Comparison of ENCODE assay signal across 1 cellular context in the genomic region with DNA sequence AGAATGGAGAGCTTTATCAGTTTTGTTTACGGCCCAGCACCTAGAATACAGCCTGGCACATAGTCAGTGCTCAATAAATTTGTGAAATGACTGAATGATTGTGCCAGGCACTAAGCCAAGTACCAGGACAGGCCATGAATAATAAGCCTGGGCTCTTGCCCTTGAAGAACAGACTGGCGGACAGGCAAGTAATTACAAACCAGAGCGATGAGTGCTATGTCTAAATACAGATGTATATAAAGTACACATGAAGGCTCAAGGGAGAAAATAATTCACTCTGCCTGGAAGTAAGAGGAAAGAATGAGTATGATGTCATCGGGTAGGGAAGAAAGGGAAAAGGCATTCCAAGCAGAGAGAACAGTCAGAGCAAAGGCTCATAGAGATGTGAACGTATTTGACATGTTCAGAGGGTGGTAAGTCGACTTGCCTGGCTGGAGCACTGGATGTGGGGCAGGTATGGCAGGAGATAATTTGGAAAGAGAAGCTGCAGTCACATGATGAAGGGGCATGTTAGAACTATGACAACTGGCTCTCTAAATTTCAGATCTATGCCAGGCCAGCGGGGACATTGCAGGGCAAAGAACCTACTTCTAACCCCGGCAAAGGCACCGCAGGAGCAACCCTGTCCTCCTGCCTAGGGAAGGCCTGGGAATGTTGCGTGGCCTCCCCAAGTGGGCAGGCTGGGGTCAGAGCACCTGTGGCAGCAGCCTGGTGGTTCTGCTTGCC.
TF ChIP-seq lines count a peak whose summit lies in the region.

No MANE protein-coding gene starts in this region.

TF ChIP-seq in HEK293, 187 proteins besides CTCF, POLR2A, EP300 and RAD21 (continued from another document):
- TF ChIP-seq, protein P1, sequence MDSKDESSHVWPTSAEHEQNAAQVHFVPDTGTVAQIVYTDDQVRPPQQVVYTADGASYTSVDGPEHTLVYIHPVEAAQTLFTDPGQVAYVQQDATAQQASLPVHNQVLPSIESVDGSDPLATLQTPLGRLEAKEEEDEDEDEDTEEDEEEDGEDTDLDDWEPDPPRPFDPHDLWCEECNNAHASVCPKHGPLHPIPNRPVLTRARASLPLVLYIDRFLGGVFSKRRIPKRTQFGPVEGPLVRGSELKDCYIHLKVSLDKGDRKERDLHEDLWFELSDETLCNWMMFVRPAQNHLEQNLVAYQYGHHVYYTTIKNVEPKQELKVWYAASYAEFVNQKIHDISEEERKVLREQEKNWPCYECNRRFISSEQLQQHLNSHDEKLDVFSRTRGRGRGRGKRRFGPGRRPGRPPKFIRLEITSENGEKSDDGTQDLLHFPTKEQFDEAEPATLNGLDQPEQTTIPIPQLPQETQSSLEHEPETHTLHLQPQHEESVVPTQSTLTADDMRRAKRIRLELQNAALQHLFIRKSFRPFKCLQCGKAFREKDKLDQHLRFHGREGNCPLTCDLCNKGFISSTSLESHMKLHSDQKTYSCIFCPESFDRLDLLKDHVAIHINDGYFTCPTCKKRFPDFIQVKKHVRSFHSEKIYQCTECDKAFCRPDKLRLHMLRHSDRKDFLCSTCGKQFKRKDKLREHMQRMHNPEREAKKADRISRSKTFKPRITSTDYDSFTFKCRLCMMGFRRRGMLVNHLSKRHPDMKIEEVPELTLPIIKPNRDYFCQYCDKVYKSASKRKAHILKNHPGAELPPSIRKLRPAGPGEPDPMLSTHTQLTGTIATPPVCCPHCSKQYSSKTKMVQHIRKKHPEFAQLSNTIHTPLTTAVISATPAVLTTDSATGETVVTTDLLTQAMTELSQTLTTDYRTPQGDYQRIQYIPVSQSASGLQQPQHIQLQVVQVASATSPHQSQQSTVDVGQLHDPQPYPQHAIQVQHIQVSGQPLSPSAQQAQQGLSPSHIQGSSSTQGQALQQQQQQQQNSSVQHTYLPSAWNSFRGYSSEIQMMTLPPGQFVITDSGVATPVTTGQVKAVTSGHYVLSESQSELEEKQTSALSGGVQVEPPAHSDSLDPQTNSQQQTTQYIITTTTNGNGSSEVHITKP (tag by site-specific recombination; IDR thresholded peaks at IDR 0.05) = 0 out of 2 replicates have a peak, but pooled peaks have one; percentile 8
- no peak for TF ChIP-seq KLF10 (tag by site-specific recombination; IDR thresholded peaks at IDR 0.05)
- TF ChIP-seq ZBTB17 (tag by site-specific recombination; IDR thresholded peaks at IDR 0.05) = peak; percentile 53; the same call in 1 of the 2 replicates
- no peak for TF ChIP-seq ZNF530 (tag by site-specific recombination; IDR thresholded peaks at IDR 0.05; ENCODE audit: low read depth)
- TF ChIP-seq, protein P2, sequence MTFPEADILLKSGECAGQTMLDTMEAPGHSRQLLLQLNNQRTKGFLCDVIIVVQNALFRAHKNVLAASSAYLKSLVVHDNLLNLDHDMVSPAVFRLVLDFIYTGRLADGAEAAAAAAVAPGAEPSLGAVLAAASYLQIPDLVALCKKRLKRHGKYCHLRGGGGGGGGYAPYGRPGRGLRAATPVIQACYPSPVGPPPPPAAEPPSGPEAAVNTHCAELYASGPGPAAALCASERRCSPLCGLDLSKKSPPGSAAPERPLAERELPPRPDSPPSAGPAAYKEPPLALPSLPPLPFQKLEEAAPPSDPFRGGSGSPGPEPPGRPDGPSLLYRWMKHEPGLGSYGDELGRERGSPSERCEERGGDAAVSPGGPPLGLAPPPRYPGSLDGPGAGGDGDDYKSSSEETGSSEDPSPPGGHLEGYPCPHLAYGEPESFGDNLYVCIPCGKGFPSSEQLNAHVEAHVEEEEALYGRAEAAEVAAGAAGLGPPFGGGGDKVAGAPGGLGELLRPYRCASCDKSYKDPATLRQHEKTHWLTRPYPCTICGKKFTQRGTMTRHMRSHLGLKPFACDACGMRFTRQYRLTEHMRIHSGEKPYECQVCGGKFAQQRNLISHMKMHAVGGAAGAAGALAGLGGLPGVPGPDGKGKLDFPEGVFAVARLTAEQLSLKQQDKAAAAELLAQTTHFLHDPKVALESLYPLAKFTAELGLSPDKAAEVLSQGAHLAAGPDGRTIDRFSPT (tag by site-specific recombination; IDR thresholded peaks at IDR 0.05) = no peak
- no peak for TF ChIP-seq ZNF514 (tag by site-specific recombination; IDR thresholded peaks at IDR 0.05)
- TF ChIP-seq ZXDB (tag by site-specific recombination; IDR thresholded peaks at IDR 0.05) = no peak
- TF ChIP-seq ZNF785 (tag by site-specific recombination; IDR thresholded peaks at IDR 0.05) = no peak
- TF ChIP-seq, protein P3, sequence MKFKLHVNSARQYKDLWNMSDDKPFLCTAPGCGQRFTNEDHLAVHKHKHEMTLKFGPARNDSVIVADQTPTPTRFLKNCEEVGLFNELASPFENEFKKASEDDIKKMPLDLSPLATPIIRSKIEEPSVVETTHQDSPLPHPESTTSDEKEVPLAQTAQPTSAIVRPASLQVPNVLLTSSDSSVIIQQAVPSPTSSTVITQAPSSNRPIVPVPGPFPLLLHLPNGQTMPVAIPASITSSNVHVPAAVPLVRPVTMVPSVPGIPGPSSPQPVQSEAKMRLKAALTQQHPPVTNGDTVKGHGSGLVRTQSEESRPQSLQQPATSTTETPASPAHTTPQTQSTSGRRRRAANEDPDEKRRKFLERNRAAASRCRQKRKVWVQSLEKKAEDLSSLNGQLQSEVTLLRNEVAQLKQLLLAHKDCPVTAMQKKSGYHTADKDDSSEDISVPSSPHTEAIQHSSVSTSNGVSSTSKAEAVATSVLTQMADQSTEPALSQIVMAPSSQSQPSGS (tag by site-specific recombination; IDR thresholded peaks at IDR 0.05; ENCODE audit: low read depth) = peak; percentile 96
- no peak for TF ChIP-seq RBAK (tag by site-specific recombination; IDR thresholded peaks at IDR 0.05)
- TF ChIP-seq ZNF555 (tag by site-specific recombination; conservative IDR thresholded peaks at IDR 0.05) = no peak
- TF ChIP-seq SCRT2 (tag by site-specific recombination; IDR thresholded peaks at IDR 0.05) = peak; percentile 64
- TF ChIP-seq, protein P4, sequence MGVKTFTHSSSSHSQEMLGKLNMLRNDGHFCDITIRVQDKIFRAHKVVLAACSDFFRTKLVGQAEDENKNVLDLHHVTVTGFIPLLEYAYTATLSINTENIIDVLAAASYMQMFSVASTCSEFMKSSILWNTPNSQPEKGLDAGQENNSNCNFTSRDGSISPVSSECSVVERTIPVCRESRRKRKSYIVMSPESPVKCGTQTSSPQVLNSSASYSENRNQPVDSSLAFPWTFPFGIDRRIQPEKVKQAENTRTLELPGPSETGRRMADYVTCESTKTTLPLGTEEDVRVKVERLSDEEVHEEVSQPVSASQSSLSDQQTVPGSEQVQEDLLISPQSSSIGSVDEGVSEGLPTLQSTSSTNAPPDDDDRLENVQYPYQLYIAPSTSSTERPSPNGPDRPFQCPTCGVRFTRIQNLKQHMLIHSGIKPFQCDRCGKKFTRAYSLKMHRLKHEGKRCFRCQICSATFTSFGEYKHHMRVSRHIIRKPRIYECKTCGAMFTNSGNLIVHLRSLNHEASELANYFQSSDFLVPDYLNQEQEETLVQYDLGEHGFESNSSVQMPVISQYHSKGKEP (tag by site-specific recombination; IDR thresholded peaks at IDR 0.05) = no peak
